In genomic region chr16:85271198-85271597, GRCh38 we compare ENCODE assay signal across 18 cellular contexts.
DNase-seq lines count a peak whose midpoint lies in the region; ATAC-seq and TF ChIP-seq lines count a peak whose summit lies in the region.
"Had no signal": no experiment of that assay in that cellular context is flagged by ENCODE, and none has a peak within 500 bp of the region (broad histone marks: within the 10 kb centered on the region; RNA-seq: fewer than 3 reads in every experiment).

No MANE protein-coding gene starts in this region.

- H3K18ac ChIP-seq in IMR-90 (ENCODE audit: low read depth, low read length) = no peak overlapping the region

- TF ChIP-seq CTCF in IMR-90 (conservative IDR thresholded peaks at IDR 0.05; ENCODE audit: low read depth, low read length) (no peak), brain (conservative IDR thresholded peaks at IDR 0.05) (no peak), mesothelial cell of epicardium (IDR thresholded peaks at IDR 0.05; ENCODE audit: unreplicated experiment) (no peak), osteocyte (IDR thresholded peaks at IDR 0.05) (no peak), A673 (conservative IDR thresholded peaks at IDR 0.05; ENCODE audit: low read depth, low read length) (no peak)

- H2BK20ac ChIP-seq in IMR-90 (ENCODE audit: low read depth, low read length) = no peak overlapping the region

- H3K9me1 ChIP-seq in IMR-90 (ENCODE audit: insufficient read depth, low read length) = 0 out of 2 replicates have a peak, but pooled peaks cover 3% of the 10 kb centered on the region

- no peaks in the 10 kb centered on the region for H3K36me3 ChIP-seq in IMR-90 (ENCODE audit: control insufficient read depth, insufficient read depth, low read length)
- no peaks in the 10 kb centered on the region for H3K36me3 ChIP-seq in A673 (ENCODE audit: insufficient read depth, low read length, poor library complexity, severe bottlenecking)

- no peak overlapping the region for H4K5ac ChIP-seq in IMR-90 (ENCODE audit: low read depth, low read length)

- WGBS in IMR-90 (ENCODE audit: extremely low coverage in 2 of 2, insufficient read length in 1 of 2), 2 experiments = 100% methylated on average over 2 of the region's 7 CpGs; no CpG with 5 or more reads in 1 of the 2 experiments

- POLR2A ChIA-PET in IMR-90 (lab: Charles Lee; ENCODE audit: unreplicated experiment) = no interaction called here
- POLR2A ChIA-PET in A673 (lab: Charles Lee; ENCODE audit: low non-redundant PET) = no interaction called here

- no peak overlapping the region for H4K8ac ChIP-seq in IMR-90 (ENCODE audit: low read depth in 2 of 2, low read length in 2 of 2)

- no peak overlapping the region for H2AK5ac ChIP-seq in IMR-90 (ENCODE audit: low read depth, low read length)

- DNase-seq in IMR-90 (no peak), mesothelial cell of epicardium (ENCODE audit: low spot score in 2 of 2, unreplicated experiment in 2 of 2) (no peak), osteocyte (ENCODE audit: extremely low spot score, unreplicated experiment) (no peak), GDM1 (lab: John Stamatoyannopoulos, UW) (no peak), A673 (ENCODE audit: low spot score) (no peak)
- DNase-seq in activated naive CD8-positive, alpha-beta T cell treated with anti-CD3 and anti-CD28 coated beads for 36 hours = no peak
- DNase-seq: AML-193; C1 segment of cervical spinal cord; Calu3; CD4-positive, alpha-beta T cell; DMS 273 treated with DMSO at 0.1 percent for 48 hours; HCEC 1CT; HFFc6 had no signal

- dilution Hi-C loops in IMR-90 (cut with HindIII; ENCODE audit: low sequenced_read_pairs, unreplicated experiment) = no loop called here

- no peak overlapping the region for H3K14ac ChIP-seq in IMR-90 (replicated peaks; ENCODE audit: low read depth, low read length)

- no peak overlapping the region for H3K56ac ChIP-seq in IMR-90 (ENCODE audit: extremely low read depth, insufficient read depth, low read length)

- intact Hi-C loops in IMR-90 (cut with micrococcal nuclease) = loop anchor here (10.0 kb wide), 1 partner anchor 444 kb away; no protein-coding TSS in a partner anchor
- intact Hi-C loops in A673 (cut with micrococcal nuclease; ENCODE audit: unreplicated experiment) = no loop called here

- H3K27ac ChIP-seq in IMR-90 (ENCODE audit: insufficient read depth, low read length) (no peak overlapping the region), A673 (ENCODE audit: low read depth, low read length, poor library complexity, severe bottlenecking) (no peak overlapping the region)
- H3K27ac ChIP-seq: A549 had no signal

- H3K9ac ChIP-seq in IMR-90 (ENCODE audit: low read depth, low read length) = no peak overlapping the region

- peak overlapping the region; percentile 58 for H2AK9ac ChIP-seq in IMR-90 (replicated peaks; ENCODE audit: low read depth, low read length, poor library complexity)

- peaks cover 70% of the 10 kb centered on the region for H3K4me1 Mint-ChIP-seq in brain
- H3K4me1 Mint-ChIP-seq in mesothelial cell of epicardium = peaks cover 18% of the 10 kb centered on the region
- H3K4me1 Mint-ChIP-seq in osteocyte (ENCODE audit: unreplicated experiment) = peaks cover 26% of the 10 kb centered on the region
- no peaks in the 10 kb centered on the region for H3K4me1 Mint-ChIP-seq in activated naive CD8-positive, alpha-beta T cell treated with anti-CD3 and anti-CD28 coated beads for 36 hours

- no peak overlapping the region for H4K91ac ChIP-seq in IMR-90 (ENCODE audit: insufficient read depth, low read depth, low read length)

- no peak for TF ChIP-seq POLR2A in IMR-90 (IDR thresholded peaks at IDR 0.05; ENCODE audit: low read depth, low read length)

- H3K4me1 ChIP-seq in IMR-90 (ENCODE audit: control insufficient read depth, insufficient read depth, low read length) = no peaks in the 10 kb centered on the region
- H3K4me1 ChIP-seq in A673 (ENCODE audit: insufficient read depth, low read length, poor library complexity, severe bottlenecking) = peaks cover 8% of the 10 kb centered on the region
- H3K4me1 ChIP-seq: A549 had no signal

- H2BK5ac ChIP-seq in IMR-90 (ENCODE audit: low read depth, low read length, poor library complexity, severe bottlenecking) = no peak overlapping the region

- CTCF ChIA-PET in IMR-90 (lab: Yijun Ruan, JAX) (no interaction called here), A673 (lab: Charles Lee) (no interaction called here)

- H3K4me2 ChIP-seq in IMR-90 (ENCODE audit: low read depth, low read length) = no peak overlapping the region
- H3K4me2 ChIP-seq: A549 had no signal

- no peaks in the 10 kb centered on the region for H3K9me3 ChIP-seq in IMR-90 (ENCODE audit: control insufficient read depth, insufficient read depth, low read length)
- no peaks in the 10 kb centered on the region for H3K9me3 ChIP-seq in A673 (ENCODE audit: low read depth, low read length, poor library complexity, severe bottlenecking)
- H3K9me3 ChIP-seq: A549 had no signal

- peaks cover 12 to 53% of the 10 kb centered on the region in 2 experiments for H3K79me1 ChIP-seq in IMR-90 (ENCODE audit: low read depth in 1 of 2, low read length in 2 of 2)

- no peak overlapping the region for H2BK15ac ChIP-seq in IMR-90 (ENCODE audit: low read depth, low read length)

- H2BK120ac ChIP-seq in IMR-90 (ENCODE audit: low read depth, low read length) = no peak overlapping the region

- H3K4ac ChIP-seq in IMR-90 (ENCODE audit: low read depth, low read length) = no peak overlapping the region

- BruUV-seq in IMR-90 (replicated peaks; lab: Mats Ljungman, UMichigan) = no TSS peak
- no TSS peak for BruUV-seq in A673 (replicated peaks; lab: Mats Ljungman, UMichigan)

- H3K27me3 Mint-ChIP-seq in brain (peaks cover 4% of the 10 kb centered on the region), mesothelial cell of epicardium (ENCODE audit: low read depth) (no peaks in the 10 kb centered on the region), osteocyte (ENCODE audit: unreplicated experiment) (no peaks in the 10 kb centered on the region)
- H3K27me3 Mint-ChIP-seq in activated naive CD8-positive, alpha-beta T cell treated with anti-CD3 and anti-CD28 coated beads for 36 hours = no peaks in the 10 kb centered on the region
- H3K27me3 Mint-ChIP-seq: CD4-positive, alpha-beta T cell had no signal

- H3K27ac Mint-ChIP-seq in brain (peak overlapping the region in 4 of 5 experiments; percentile 22 to 95 (median 75)), mesothelial cell of epicardium (peak overlapping the region; percentile 84), osteocyte (ENCODE audit: unreplicated experiment) (peak overlapping the region; percentile 78)
- H3K27ac Mint-ChIP-seq in activated naive CD8-positive, alpha-beta T cell treated with anti-CD3 and anti-CD28 coated beads for 36 hours = no peak overlapping the region
- H3K27ac Mint-ChIP-seq: CD4-positive, alpha-beta T cell; HFFc6 had no signal

- H3K4me3 Mint-ChIP-seq in brain (peak overlapping the region in 1 of 5 experiments; percentile 13), mesothelial cell of epicardium (no peak overlapping the region), osteocyte (ENCODE audit: unreplicated experiment) (no peak overlapping the region)
- H3K4me3 Mint-ChIP-seq in activated naive CD8-positive, alpha-beta T cell treated with anti-CD3 and anti-CD28 coated beads for 36 hours = no peak overlapping the region
- H3K4me3 Mint-ChIP-seq: CD4-positive, alpha-beta T cell; HFFc6 had no signal

- ATAC-seq in IMR-90 (ENCODE audit: low read depth) (no peak), GM19035 (IDR thresholded peaks at IDR 0.05; ENCODE audit: unreplicated experiment) (no peak)
- ATAC-seq: A549, GM12878, HepG2 had no signal

- TF ChIP-seq RAD21 in IMR-90 (IDR thresholded peaks at IDR 0.05; ENCODE audit: low read length) = no peak

- in situ Hi-C loops in IMR-90 (cut with MboI; ENCODE audit: low sequenced_read_pairs) = loop anchor here (5.0 kb wide), 1 partner anchor 346 kb away; no protein-coding TSS in a partner anchor

- H3K27me3 ChIP-seq in IMR-90 (ENCODE audit: control insufficient read depth, insufficient read depth, low read length) (no peaks in the 10 kb centered on the region), A673 (replicated peaks; ENCODE audit: insufficient read depth, low read depth, low read length, poor library complexity) (no peaks in the 10 kb centered on the region)

- H3K9me3 Mint-ChIP-seq in brain (peaks cover 0 to 4% (median 0%) of the 10 kb centered on the region in 5 experiments), mesothelial cell of epicardium (no peaks in the 10 kb centered on the region), osteocyte (ENCODE audit: unreplicated experiment) (no peaks in the 10 kb centered on the region)
- no peaks in the 10 kb centered on the region for H3K9me3 Mint-ChIP-seq in activated naive CD8-positive, alpha-beta T cell treated with anti-CD3 and anti-CD28 coated beads for 36 hours
- H3K9me3 Mint-ChIP-seq: CD4-positive, alpha-beta T cell; HFFc6 had no signal

- peaks cover 92% of the 10 kb centered on the region for H4K20me1 ChIP-seq in IMR-90 (ENCODE audit: insufficient read depth, low read length)

- H2AFZ ChIP-seq in IMR-90 (replicated peaks; ENCODE audit: low read length, poor library complexity) = no peak overlapping the region

- no peaks in the 10 kb centered on the region for H3K36me3 Mint-ChIP-seq in brain
- no peaks in the 10 kb centered on the region for H3K36me3 Mint-ChIP-seq in mesothelial cell of epicardium
- H3K36me3 Mint-ChIP-seq in osteocyte (ENCODE audit: unreplicated experiment) = no peaks in the 10 kb centered on the region
- H3K36me3 Mint-ChIP-seq in activated naive CD8-positive, alpha-beta T cell treated with anti-CD3 and anti-CD28 coated beads for 36 hours = no peaks in the 10 kb centered on the region

- no peak overlapping the region for H3K23ac ChIP-seq in IMR-90 (ENCODE audit: low read depth, low read length)

- no peak overlapping the region for H3K4me3 ChIP-seq in IMR-90 (ENCODE audit: insufficient read depth, low read depth, low read length)
- H3K4me3 ChIP-seq in A673 (ENCODE audit: low read depth, low read length, poor library complexity, severe bottlenecking) = no peak overlapping the region
- H3K4me3 ChIP-seq: A549, GM12878 had no signal

TF ChIP-seq in IMR-90, 13 proteins besides CTCF, POLR2A, EP300 and RAD21 (continues in another document):
- TF ChIP-seq ELK1 (IDR thresholded peaks at IDR 0.05; ENCODE audit: borderline replicate concordance, low read depth, low read length) (no peak), NFE2L2 (IDR thresholded peaks at IDR 0.05; ENCODE audit: low read depth, low read length) (no peak), BHLHE40 (IDR thresholded peaks at IDR 0.05; ENCODE audit: low read depth, low read length) (no peak), SMC3 (IDR thresholded peaks at IDR 0.05; ENCODE audit: low read depth, low read length) (no peak), CEBPB (IDR thresholded peaks at IDR 0.05; ENCODE audit: low read depth, low read length) (no peak)
